13 cellular contexts compared by ENCODE assay signal in genomic region chr22:49368976-49369725, GRCh38.
DNase-seq lines count a peak whose midpoint lies in the region; ATAC-seq, FAIRE-seq and TF ChIP-seq lines count a peak whose summit lies in the region.
"Had no signal": no experiment of that assay in that cellular context is flagged by ENCODE, and none has a peak within 500 bp of the region (broad histone marks: within the 10 kb centered on the region; RNA-seq: fewer than 3 reads in every experiment).

No MANE protein-coding gene starts in this region.

- 2% methylated on average over 8 of the region's 41 CpGs for WGBS in A549 (ENCODE audit: missing lambda C conversion rate)
- WGBS in right lobe of liver (ENCODE audit: insufficient coverage, low coverage, low lambda C conversion rate, missing lambda C conversion rate), result 29% methylated on average over 13 of the region's 41 CpGs

- no peak for TF ChIP-seq EP300 in A549 (IDR thresholded peaks at IDR 0.05)

- H3K4me1 ChIP-seq in A549, result peaks cover 4% of the 10 kb centered on the region; the same call in 2 of the 3 replicates
- no peaks in the 10 kb centered on the region for H3K4me1 ChIP-seq in right lobe of liver

- CTCF ChIA-PET in A549 (lab: Yijun Ruan, JAX), result no interaction called here

- POLR2A ChIA-PET in A549 (lab: Yijun Ruan, JAX), result no interaction called here

- H3K4me2 ChIP-seq in A549, result peak overlapping the region; percentile 86

- DNase-seq in A549 (ENCODE audit: low read depth in 1 of 2, low spot score in 1 of 2), result peak; percentile 32 to 33
- peak; percentile 6 for DNase-seq in GF-D8 (lab: John Stamatoyannopoulos, UW)
- DNase-seq in SK-MEL-5 (ENCODE audit: low read depth, low spot score), result peak; percentile 32
- no peak for DNase-seq in right lobe of liver
- no peak for DNase-seq in stimulated activated CD8-positive, alpha-beta memory T cell treated with anti-CD3 and anti-CD28 coated beads, Interleukin-4, amount 100 ng/mL, for 48 hours
- DNase-seq in NOMO-1 (lab: John Stamatoyannopoulos, UW; ENCODE audit: unreplicated experiment in 2 of 2), result no peak
- DNase-seq: activated effector memory CD4-positive, alpha-beta T cell treated with Interleukin-2 at 50 U/mL for 16 hours; caudate nucleus; NCI-H1048; nephron progenitor cell had no signal

- TF ChIP-seq CTCF in A549 (IDR thresholded peaks at IDR 0.05) (no peak), right lobe of liver (IDR thresholded peaks at IDR 0.05) (no peak)

- H3K4me3 ChIP-seq in A549 (peak overlapping the region; percentile 47), right lobe of liver (no peak overlapping the region)

- ATAC-seq in A549 (peak; percentile 57 to 72; a peak in 4 of 6 replicates), right lobe of liver (peak; percentile 16 to 53 (median 44)), HG02763 (IDR thresholded peaks at IDR 0.05; ENCODE audit: unreplicated experiment) (no peak), GM19397 (IDR thresholded peaks at IDR 0.05; ENCODE audit: unreplicated experiment) (no peak)

- H3K27ac ChIP-seq in A549, result peak overlapping the region; percentile 12 to 76; a peak in 4 of 6 replicates
- no peak overlapping the region for H3K27ac ChIP-seq in right lobe of liver
- H3K27ac ChIP-seq: HL-60 had no signal

- no peak for FAIRE-seq in A549 (lab: Jason Lieb, UNC)

- no peaks in the 10 kb centered on the region for H3K36me3 ChIP-seq in right lobe of liver

- TF ChIP-seq POLR2A in A549 (IDR thresholded peaks at IDR 0.05; ENCODE audit: low read length) (0 out of 2 replicates have a peak, but pooled peaks have one; percentile 35), right lobe of liver (IDR thresholded peaks at IDR 0.05) (no peak)

- H3K27me3 ChIP-seq in right lobe of liver, result no peaks in the 10 kb centered on the region

- H3K9me3 ChIP-seq in A549 (no peaks in the 10 kb centered on the region), right lobe of liver (no peaks in the 10 kb centered on the region)

- in situ Hi-C loops in SK-MEL-5 (cut with HindIII; ENCODE audit: low pct_unique_long_range_greater_than_20kb, low sequenced_read_pairs), result no loop called here

- intact Hi-C loops in right lobe of liver (cut with DNase I), result no loop called here

- TF ChIP-seq RAD21 in A549 (conservative IDR thresholded peaks at IDR 0.05 in 1 of 2, IDR thresholded peaks at IDR 0.05 in 1 of 2), result no peak

TF ChIP-seq in A549, 52 proteins besides CTCF, POLR2A, EP300 and RAD21:
- no peak for TF ChIP-seq NFE2L2 (conservative IDR thresholded peaks at IDR 0.05; ENCODE audit: low read length)
- no peak for TF ChIP-seq REST (IDR thresholded peaks at IDR 0.05)
- no peak for TF ChIP-seq FOSL2 (IDR thresholded peaks at IDR 0.05)
- TF ChIP-seq FOSL2 (CRISPR knock-in tag; IDR thresholded peaks at IDR 0.05), result no peak
- TF ChIP-seq CBX8 (IDR thresholded peaks at IDR 0.05), result no peak
- peak; percentile 70; the same call in 1 of the 2 replicates for TF ChIP-seq E2F6 (IDR thresholded peaks at IDR 0.05; ENCODE audit: borderline replicate concordance, low read depth)
- TF ChIP-seq MAX (IDR thresholded peaks at IDR 0.05), result peak; percentile 78
- TF ChIP-seq HOXA7 (CRISPR knock-in tag; IDR thresholded peaks at IDR 0.05), result no peak
- TF ChIP-seq TP53 (CRISPR knock-in tag; IDR thresholded peaks at IDR 0.05), result no peak
- TF ChIP-seq HDAC2 (IDR thresholded peaks at IDR 0.05), result no peak

Comparison
In these comparisons a context has a peak if more than half of its experiments do, and no peak if none do; other contexts are left out.
1. ATAC-seq: peak in A549 (2 of 2) and right lobe of liver (4 of 4); none in HG02763 (single experiment) and GM19397 (single experiment).
2. DNase-seq: peak in A549 (2 of 2), GF-D8 (single experiment) and SK-MEL-5 (single experiment); none in right lobe of liver (0 of 3), stimulated activated CD8-positive, alpha-beta memory T cell treated with anti-CD3 and anti-CD28 coated beads, Interleukin-4, amount 100 ng/mL, for 48 hours (single experiment) and NOMO-1 (0 of 2).
3. H3K27ac ChIP-seq: peak in A549 (2 of 2); none in right lobe of liver (0 of 3).